ENCODE assay signal across 23 cellular contexts in the genomic region with DNA sequence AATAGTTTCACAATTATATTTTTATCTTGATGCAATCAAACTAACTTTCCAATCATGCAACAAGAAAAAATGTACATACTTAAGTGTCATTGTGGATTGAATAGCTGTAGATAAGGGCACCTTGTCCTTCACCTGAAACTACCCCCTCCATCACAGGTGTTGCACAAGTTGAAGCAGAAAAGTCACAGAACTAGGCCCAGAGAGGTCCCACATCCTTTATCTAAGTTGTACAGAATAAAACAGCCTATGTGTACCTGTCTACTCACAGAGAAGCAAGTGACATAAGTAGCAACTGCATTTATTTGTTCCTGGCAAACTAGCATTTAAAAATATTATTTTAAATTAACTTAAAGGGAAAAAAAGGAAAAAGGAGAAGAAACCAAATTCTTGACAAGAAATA.
DNase-seq lines count a peak whose midpoint lies in the region; FAIRE-seq lines count a peak whose summit lies in the region.
"Had no signal": no experiment of that assay in that cellular context is flagged by ENCODE, and none has a peak within 500 bp of the region (broad histone marks: within the 10 kb centered on the region; RNA-seq: fewer than 3 reads in every experiment).

No MANE protein-coding gene starts in this region.

- H3K27me3 Mint-ChIP-seq in activated CD4-positive, alpha-beta T cell treated with anti-CD3 and anti-CD28 coated beads, Interleukin-2, amount 10 ng/mL, durations not matched to agents 24 days and 14 days: no peaks in the 10 kb centered on the region
- H3K27me3 Mint-ChIP-seq: activated T-helper 17 cell treated with anti-CD3 and anti-CD28 coated beads, Interleukin-2, amount 50 U/mL, for 72 hours; CD8-positive, alpha-beta memory T cell had no signal

- peak overlapping the region; percentile 64 for H3K27ac ChIP-seq in angular gyrus (ENCODE audit: low read depth, low read length)
- H3K27ac ChIP-seq: hepatocyte, KMS-11, parathyroid adenoma, Peyer's patch, skin epidermis, testis, uterus had no signal

- no peaks in the 10 kb centered on the region for H3K36me3 Mint-ChIP-seq in activated CD4-positive, alpha-beta T cell treated with anti-CD3 and anti-CD28 coated beads, Interleukin-2, amount 10 ng/mL, durations not matched to agents 24 days and 14 days (ENCODE audit: low read depth)
- H3K36me3 Mint-ChIP-seq: brain had no signal

- no peak overlapping the region for H3K4me3 Mint-ChIP-seq in activated CD4-positive, alpha-beta T cell treated with anti-CD3 and anti-CD28 coated beads, Interleukin-2, amount 10 ng/mL, durations not matched to agents 24 days and 14 days
- H3K4me3 Mint-ChIP-seq: activated CD8-positive, alpha-beta T cell treated with anti-CD3 and anti-CD28 coated beads, Interleukin-2, amount 10 ng/mL, durations not matched to agents 7 days and 5 days; activated T-helper 17 cell treated with anti-CD3 and anti-CD28 coated beads, Interleukin-2, amount 50 U/mL, for 72 hours; CD8-positive, alpha-beta memory T cell; nephron had no signal

- H3K27ac Mint-ChIP-seq in activated CD4-positive, alpha-beta T cell treated with anti-CD3 and anti-CD28 coated beads, Interleukin-2, amount 10 ng/mL, durations not matched to agents 24 days and 14 days: no peak overlapping the region
- H3K27ac Mint-ChIP-seq: activated CD8-positive, alpha-beta T cell treated with anti-CD3 and anti-CD28 coated beads, Interleukin-2, amount 10 ng/mL, durations not matched to agents 7 days and 5 days; activated T-helper 17 cell treated with anti-CD3 and anti-CD28 coated beads, Interleukin-2, amount 50 U/mL, for 72 hours; nephron had no signal

- no peaks in the 10 kb centered on the region for H3K4me1 Mint-ChIP-seq in activated CD4-positive, alpha-beta T cell treated with anti-CD3 and anti-CD28 coated beads, Interleukin-2, amount 10 ng/mL, durations not matched to agents 24 days and 14 days
- H3K4me1 Mint-ChIP-seq: activated T-helper 17 cell treated with anti-CD3 and anti-CD28 coated beads, Interleukin-2, amount 50 U/mL, for 72 hours had no signal

- DNase-seq in activated CD4-positive, alpha-beta T cell treated with anti-CD3 and anti-CD28 coated beads, Interleukin-2, amount 10 ng/mL, durations not matched to agents 24 days and 14 days: peak; percentile 26
- no peak for DNase-seq in activated CD4-positive, alpha-beta T cell treated with anti-CD3 and anti-CD28 coated beads for 4 hours
- DNase-seq in midbrain (lab: John Stamatoyannopoulos, UW): peak; percentile 20
- no peak for DNase-seq in urothelium cell line (ENCODE audit: low spot score)
- no peak for DNase-seq in medulla oblongata (ENCODE audit: extremely low spot score)
- DNase-seq in NOMO-1 treated with dmso at 0.1 percent for 144 hours (lab: John Stamatoyannopoulos, UW; ENCODE audit: unreplicated experiment): no peak
- DNase-seq: activated CD8-positive, alpha-beta T cell treated with anti-CD3 and anti-CD28 coated beads, Interleukin-2, amount 10 ng/mL, durations not matched to agents 7 days and 5 days; activated naive CD4-positive, alpha-beta T cell treated with anti-CD3 and anti-CD28 coated beads, Interleukin-2, amount 50 U/mL, for 16 hours; BE2C; CD8-positive, alpha-beta memory T cell; MG63; Peyer's patch; stimulated activated naive CD4-positive, alpha-beta T cell treated with Interleukin-2 at 50 U/mL for 16 hours; testis; uterus had no signal

- no peaks in the 10 kb centered on the region for H3K9me3 Mint-ChIP-seq in activated CD4-positive, alpha-beta T cell treated with anti-CD3 and anti-CD28 coated beads, Interleukin-2, amount 10 ng/mL, durations not matched to agents 24 days and 14 days
- H3K9me3 Mint-ChIP-seq: activated T-helper 17 cell treated with anti-CD3 and anti-CD28 coated beads, Interleukin-2, amount 50 U/mL, for 72 hours; brain; CD8-positive, alpha-beta memory T cell; nephron had no signal

- FAIRE-seq in urothelium cell line (lab: Jason Lieb, UNC): no peak

- intact Hi-C loops in activated CD4-positive, alpha-beta T cell treated with anti-CD3 and anti-CD28 coated beads, Interleukin-2, amount 10 ng/mL, durations not matched to agents 24 days and 14 days (cut with micrococcal nuclease): no loop called here

Comparison
In these comparisons a context has a peak if more than half of its experiments do, and no peak if none do; other contexts are left out.
1. DNase-seq: peak in activated CD4-positive, alpha-beta T cell treated with anti-CD3 and anti-CD28 coated beads, Interleukin-2, amount 10 ng/mL, durations not matched to agents 24 days and 14 days (single experiment) and midbrain (single experiment); none in activated CD4-positive, alpha-beta T cell treated with anti-CD3 and anti-CD28 coated beads for 4 hours (0 of 2), urothelium cell line (single experiment), medulla oblongata (single experiment) and NOMO-1 treated with dmso at 0.1 percent for 144 hours (single experiment).